Comparison of ENCODE assay signal across 1 cellular context in genomic region chr3:190326361-190326760, GRCh38.
TF ChIP-seq lines count a peak whose summit lies in the region.

No MANE protein-coding gene starts in this region.

TF ChIP-seq in HEK293, 187 proteins besides CTCF, POLR2A, EP300 and RAD21 (continued from another document):
- TF ChIP-seq ZNF488 (tag by site-specific recombination; IDR thresholded peaks at IDR 0.05) (no peak), ZNF335 (tag by site-specific recombination; conservative IDR thresholded peaks at IDR 0.05) (0 out of 2 replicates have a peak, but pooled peaks have one; percentile 25)
